1 cellular context compared by ENCODE assay signal in genomic region chr14:71497645-71498086, GRCh38.
TF ChIP-seq lines count a peak whose summit lies in the region.

No MANE protein-coding gene starts in this region.

TF ChIP-seq in HepG2, 621 proteins besides CTCF, POLR2A, EP300 and RAD21 (continued from another document):
- no peak for TF ChIP-seq ZBTB10 (CRISPR knock-in tag; IDR thresholded peaks at IDR 0.05; ENCODE audit: borderline replicate concordance)
- TF ChIP-seq ZNF431 (CRISPR knock-in tag; IDR thresholded peaks at IDR 0.05; ENCODE audit: borderline replicate concordance, low read depth), result no peak
- no peak for TF ChIP-seq PHF21A (CRISPR knock-in tag; IDR thresholded peaks at IDR 0.05)
- TF ChIP-seq, protein P1, sequence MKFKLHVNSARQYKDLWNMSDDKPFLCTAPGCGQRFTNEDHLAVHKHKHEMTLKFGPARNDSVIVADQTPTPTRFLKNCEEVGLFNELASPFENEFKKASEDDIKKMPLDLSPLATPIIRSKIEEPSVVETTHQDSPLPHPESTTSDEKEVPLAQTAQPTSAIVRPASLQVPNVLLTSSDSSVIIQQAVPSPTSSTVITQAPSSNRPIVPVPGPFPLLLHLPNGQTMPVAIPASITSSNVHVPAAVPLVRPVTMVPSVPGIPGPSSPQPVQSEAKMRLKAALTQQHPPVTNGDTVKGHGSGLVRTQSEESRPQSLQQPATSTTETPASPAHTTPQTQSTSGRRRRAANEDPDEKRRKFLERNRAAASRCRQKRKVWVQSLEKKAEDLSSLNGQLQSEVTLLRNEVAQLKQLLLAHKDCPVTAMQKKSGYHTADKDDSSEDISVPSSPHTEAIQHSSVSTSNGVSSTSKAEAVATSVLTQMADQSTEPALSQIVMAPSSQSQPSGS (CRISPR knock-in tag; IDR thresholded peaks at IDR 0.05), result no peak
- TF ChIP-seq ZNF615 (CRISPR knock-in tag; IDR thresholded peaks at IDR 0.05; ENCODE audit: borderline replicate concordance), result no peak
- TF ChIP-seq ZFYVE20 (CRISPR knock-in tag; IDR thresholded peaks at IDR 0.05; ENCODE audit: borderline replicate concordance, low read depth), result no peak
- no peak for TF ChIP-seq HMG20B (CRISPR knock-in tag; conservative IDR thresholded peaks at IDR 0.05)
- no peak for TF ChIP-seq ATF7 (IDR thresholded peaks at IDR 0.05)
- TF ChIP-seq ATF7 (CRISPR knock-in tag; IDR thresholded peaks at IDR 0.05), result no peak
- no peak for TF ChIP-seq GATA4 (IDR thresholded peaks at IDR 0.05; ENCODE audit: borderline replicate concordance, low read depth)
- TF ChIP-seq ZMYM3 (CRISPR knock-in tag; IDR thresholded peaks at IDR 0.05), result no peak
- no peak for TF ChIP-seq GATAD2A (CRISPR knock-in tag; IDR thresholded peaks at IDR 0.05)
- no peak for TF ChIP-seq ZNF775 (CRISPR knock-in tag; IDR thresholded peaks at IDR 0.05; ENCODE audit: borderline replicate concordance)
- TF ChIP-seq, protein P2, sequence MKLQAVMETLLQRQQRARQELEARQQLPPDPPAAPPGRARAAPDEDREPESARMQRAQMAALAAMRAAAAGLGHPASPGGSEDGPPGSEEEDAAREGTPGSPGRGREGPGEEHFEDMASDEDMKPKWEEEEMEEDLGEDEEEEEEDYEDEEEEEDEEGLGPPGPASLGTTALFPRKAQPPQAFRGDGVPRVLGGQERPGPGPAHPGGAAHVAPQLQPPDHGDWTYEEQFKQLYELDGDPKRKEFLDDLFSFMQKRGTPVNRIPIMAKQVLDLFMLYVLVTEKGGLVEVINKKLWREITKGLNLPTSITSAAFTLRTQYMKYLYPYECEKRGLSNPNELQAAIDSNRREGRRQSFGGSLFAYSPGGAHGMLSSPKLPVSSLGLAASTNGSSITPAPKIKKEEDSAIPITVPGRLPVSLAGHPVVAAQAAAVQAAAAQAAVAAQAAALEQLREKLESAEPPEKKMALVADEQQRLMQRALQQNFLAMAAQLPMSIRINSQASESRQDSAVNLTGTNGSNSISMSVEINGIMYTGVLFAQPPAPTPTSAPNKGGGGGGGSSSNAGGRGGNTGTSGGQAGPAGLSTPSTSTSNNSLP (IDR thresholded peaks at IDR 0.05; ENCODE audit: low read depth, low read length), result no peak
